Comparison of ENCODE assay signal across 1 cellular context in the genomic region with DNA sequence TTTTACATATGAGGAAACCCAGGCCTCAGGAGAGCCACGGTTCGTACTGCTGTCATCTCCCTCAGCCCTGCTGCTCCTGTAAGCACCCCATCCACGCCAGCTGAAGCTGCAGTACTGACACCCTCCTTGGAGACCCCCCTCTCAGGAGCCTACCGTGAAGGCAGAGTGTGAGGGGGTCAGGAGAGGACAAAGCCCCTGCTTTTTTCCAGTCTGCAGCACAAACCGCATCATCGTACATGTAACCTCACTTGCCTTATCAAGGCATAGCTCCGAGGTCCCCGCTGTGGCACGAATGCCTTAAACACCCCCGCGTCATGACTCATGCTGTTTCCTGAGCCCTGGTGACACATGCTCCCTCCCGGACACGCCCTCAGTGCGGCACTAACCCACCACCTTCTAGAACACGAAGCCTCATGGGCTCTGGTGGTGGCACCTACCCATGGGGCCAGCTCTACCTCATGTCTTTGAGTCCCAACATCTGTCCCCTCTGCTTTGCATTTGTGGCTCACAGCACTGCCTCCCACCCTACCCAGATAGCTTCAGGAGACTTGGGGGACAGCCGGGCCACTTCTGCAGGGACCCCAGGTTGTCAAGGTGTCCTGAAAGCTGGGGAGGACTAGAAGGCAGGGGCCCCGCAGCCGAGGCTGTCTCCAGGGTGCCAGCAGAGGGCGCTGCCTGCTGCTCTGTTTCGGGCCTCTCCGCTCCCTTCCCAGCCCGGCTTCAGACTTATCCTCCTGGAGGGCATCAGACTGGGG.
TF ChIP-seq lines count a peak whose summit lies in the region.

No MANE protein-coding gene starts in this region.

TF ChIP-seq in K562, 482 proteins besides CTCF, POLR2A, EP300 and RAD21 (continued from another document):
- TF ChIP-seq ARID4B (CRISPR knock-in tag; IDR thresholded peaks at IDR 0.05) (peak; percentile 86), ZNF263 (CRISPR knock-in tag; IDR thresholded peaks at IDR 0.05; ENCODE audit: borderline replicate concordance) (peak; percentile 68), ZNF232 (CRISPR knock-in tag; IDR thresholded peaks at IDR 0.05) (peak; percentile 69; the same call in 1 of the 2 replicates), XRCC5 (IDR thresholded peaks at IDR 0.05; ENCODE audit: low read depth, low read length) (0 out of 2 replicates have a peak, but pooled peaks have one; percentile 44), KLF16 (IDR thresholded peaks at IDR 0.05) (no peak), MYBL2 (IDR thresholded peaks at IDR 0.05; ENCODE audit: low read depth) (no peak), MYBL2 (CRISPR knock-in tag; IDR thresholded peaks at IDR 0.05; ENCODE audit: borderline replicate concordance) (no peak), ZNF174 (CRISPR knock-in tag; IDR thresholded peaks at IDR 0.05) (0 out of 2 replicates have a peak, but pooled peaks have one; percentile 5), TSC22D4 (tag; IDR thresholded peaks at IDR 0.05) (no peak), ZNF146 (CRISPR knock-in tag; IDR thresholded peaks at IDR 0.05; ENCODE audit: unreplicated experiment) (no peak), HES1 (IDR thresholded peaks at IDR 0.05; ENCODE audit: low read depth) (peak; percentile 70), ZNF507 (tag; conservative IDR thresholded peaks at IDR 0.05) (no peak), JUND (IDR thresholded peaks at IDR 0.05; ENCODE audit: borderline replicate concordance, low read depth, low read length) (peak; percentile 100), JUND (tag; IDR thresholded peaks at IDR 0.05; ENCODE audit: borderline replicate concordance, low read depth, low read length) (peak; percentile 99), GABPB2 (CRISPR knock-in tag; conservative IDR thresholded peaks at IDR 0.05) (0 out of 2 replicates have a peak, but pooled peaks have one; percentile 41)
- TF ChIP-seq, protein P1, sequence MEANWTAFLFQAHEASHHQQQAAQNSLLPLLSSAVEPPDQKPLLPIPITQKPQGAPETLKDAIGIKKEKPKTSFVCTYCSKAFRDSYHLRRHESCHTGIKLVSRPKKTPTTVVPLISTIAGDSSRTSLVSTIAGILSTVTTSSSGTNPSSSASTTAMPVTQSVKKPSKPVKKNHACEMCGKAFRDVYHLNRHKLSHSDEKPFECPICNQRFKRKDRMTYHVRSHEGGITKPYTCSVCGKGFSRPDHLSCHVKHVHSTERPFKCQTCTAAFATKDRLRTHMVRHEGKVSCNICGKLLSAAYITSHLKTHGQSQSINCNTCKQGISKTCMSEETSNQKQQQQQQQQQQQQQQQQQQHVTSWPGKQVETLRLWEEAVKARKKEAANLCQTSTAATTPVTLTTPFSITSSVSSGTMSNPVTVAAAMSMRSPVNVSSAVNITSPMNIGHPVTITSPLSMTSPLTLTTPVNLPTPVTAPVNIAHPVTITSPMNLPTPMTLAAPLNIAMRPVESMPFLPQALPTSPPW (CRISPR knock-in tag; IDR thresholded peaks at IDR 0.05), result peak; percentile 84
- TF ChIP-seq, protein P2, sequence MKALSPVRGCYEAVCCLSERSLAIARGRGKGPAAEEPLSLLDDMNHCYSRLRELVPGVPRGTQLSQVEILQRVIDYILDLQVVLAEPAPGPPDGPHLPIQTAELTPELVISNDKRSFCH (CRISPR knock-in tag; IDR thresholded peaks at IDR 0.05), result no peak
- TF ChIP-seq, protein P2 (tag; IDR thresholded peaks at IDR 0.05), result peak; percentile 89
- TF ChIP-seq, protein P3, sequence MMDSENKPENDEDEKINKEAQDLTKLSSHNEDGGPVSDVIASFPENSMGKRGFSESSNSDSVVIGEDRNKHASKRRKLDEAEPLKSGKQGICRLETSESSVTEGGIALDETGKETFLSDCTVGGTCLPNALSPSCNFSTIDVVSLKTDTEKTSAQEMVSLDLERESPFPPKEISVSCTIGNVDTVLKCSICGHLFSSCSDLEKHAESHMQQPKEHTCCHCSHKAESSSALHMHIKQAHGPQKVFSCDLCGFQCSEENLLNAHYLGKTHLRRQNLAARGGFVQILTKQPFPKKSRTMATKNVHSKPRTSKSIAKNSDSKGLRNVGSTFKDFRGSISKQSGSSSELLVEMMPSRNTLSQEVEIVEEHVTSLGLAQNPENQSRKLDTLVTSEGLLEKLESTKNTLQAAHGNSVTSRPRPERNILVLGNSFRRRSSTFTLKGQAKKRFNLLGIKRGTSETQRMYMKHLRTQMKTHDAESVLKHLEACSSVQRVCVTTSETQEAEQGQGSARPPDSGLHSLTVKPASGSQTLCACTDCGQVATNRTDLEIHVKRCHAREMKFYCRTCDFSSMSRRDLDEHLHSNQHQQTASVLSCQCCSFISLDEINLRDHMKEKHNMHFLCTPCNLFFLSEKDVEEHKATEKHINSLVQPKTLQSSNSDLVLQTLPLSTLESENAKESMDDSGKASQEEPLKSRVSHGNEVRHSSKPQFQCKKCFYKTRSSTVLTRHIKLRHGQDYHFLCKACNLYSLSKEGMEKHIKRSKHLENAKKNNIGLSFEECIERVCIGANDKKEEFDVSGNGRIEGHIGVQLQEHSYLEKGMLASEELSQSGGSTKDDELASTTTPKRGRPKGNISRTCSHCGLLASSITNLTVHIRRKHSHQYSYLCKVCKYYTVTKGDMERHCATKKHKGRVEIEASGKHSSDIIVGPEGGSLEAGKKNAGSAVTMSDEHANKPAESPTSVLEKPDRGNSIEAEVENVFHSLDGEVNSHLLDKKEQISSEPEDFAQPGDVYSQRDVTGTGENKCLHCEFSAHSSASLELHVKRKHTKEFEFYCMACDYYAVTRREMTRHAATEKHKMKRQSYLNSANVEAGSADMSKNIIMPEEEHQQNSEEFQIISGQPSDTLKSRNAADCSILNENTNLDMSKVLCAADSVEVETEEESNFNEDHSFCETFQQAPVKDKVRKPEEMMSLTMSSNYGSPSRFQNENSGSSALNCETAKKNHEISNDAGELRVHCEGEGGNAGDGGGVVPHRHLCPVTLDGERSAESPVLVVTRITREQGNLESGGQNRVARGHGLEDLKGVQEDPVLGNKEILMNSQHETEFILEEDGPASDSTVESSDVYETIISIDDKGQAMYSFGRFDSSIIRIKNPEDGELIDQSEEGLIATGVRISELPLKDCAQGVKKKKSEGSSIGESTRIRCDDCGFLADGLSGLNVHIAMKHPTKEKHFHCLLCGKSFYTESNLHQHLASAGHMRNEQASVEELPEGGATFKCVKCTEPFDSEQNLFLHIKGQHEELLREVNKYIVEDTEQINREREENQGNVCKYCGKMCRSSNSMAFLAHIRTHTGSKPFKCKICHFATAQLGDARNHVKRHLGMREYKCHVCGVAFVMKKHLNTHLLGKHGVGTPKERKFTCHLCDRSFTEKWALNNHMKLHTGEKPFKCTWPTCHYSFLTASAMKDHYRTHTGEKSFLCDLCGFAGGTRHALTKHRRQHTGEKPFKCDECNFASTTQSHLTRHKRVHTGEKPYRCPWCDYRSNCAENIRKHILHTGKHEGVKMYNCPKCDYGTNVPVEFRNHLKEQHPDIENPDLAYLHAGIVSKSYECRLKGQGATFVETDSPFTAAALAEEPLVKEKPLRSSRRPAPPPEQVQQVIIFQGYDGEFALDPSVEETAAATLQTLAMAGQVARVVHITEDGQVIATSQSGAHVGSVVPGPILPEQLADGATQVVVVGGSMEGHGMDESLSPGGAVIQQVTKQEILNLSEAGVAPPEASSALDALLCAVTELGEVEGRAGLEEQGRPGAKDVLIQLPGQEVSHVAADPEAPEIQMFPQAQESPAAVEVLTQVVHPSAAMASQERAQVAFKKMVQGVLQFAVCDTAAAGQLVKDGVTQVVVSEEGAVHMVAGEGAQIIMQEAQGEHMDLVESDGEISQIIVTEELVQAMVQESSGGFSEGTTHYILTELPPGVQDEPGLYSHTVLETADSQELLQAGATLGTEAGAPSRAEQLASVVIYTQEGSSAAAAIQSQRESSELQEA (IDR thresholded peaks at IDR 0.05; ENCODE audit: low read depth), result no peak
